Comparison of ENCODE assay signal across 1 cellular context in the genomic region with DNA sequence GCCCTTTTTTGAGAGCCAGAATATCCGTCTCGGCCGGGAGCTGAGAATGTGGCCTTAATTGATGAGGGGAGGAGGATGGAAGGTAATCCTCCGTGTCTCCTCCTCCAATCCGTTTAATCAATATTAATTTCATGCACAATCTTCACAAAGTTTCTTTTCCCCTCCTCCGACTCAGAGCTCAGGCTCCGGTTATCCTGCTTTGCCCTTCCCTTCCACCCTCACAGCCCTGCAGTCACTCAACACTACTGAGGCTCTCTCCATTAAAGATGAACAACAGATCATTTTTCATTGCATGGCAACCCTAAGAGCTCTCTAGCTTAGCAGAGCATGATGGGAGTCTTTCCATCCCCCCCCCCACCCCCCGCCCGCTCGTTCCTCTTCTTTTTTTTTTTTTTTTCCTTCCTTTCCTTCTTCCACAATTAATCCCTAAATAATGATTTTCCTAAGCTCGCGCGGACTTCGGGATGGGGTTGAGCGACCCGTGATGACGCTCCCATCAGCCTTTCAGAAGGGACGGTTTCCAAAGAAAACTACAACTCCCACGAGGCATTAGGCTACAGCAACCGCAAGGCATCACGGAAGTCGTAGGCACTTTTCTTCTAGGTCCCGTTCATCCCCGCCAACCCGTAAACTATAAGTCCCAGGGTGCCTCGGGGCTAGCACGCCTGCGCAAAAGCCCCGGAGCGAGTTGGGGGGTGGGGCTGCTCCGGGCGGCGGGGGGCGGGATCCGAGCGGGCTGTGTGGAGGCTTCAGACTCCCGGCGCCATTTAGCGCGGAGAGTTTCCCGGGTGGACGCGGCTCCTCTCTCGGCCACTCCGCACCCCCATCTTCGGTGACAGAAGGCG.
TF ChIP-seq lines count a peak whose summit lies in the region.

A gene (plus strand): TSS at position 752 of the 845 bp plus-strand sequence. CDS start 987 bp downstream, outside the sequence.

TF ChIP-seq in K562, 482 proteins besides CTCF, POLR2A, EP300 and RAD21 (continued from another document and continues in another):
- TF ChIP-seq NR1H2 (CRISPR knock-in tag; IDR thresholded peaks at IDR 0.05), result no peak
- TF ChIP-seq, protein P1, sequence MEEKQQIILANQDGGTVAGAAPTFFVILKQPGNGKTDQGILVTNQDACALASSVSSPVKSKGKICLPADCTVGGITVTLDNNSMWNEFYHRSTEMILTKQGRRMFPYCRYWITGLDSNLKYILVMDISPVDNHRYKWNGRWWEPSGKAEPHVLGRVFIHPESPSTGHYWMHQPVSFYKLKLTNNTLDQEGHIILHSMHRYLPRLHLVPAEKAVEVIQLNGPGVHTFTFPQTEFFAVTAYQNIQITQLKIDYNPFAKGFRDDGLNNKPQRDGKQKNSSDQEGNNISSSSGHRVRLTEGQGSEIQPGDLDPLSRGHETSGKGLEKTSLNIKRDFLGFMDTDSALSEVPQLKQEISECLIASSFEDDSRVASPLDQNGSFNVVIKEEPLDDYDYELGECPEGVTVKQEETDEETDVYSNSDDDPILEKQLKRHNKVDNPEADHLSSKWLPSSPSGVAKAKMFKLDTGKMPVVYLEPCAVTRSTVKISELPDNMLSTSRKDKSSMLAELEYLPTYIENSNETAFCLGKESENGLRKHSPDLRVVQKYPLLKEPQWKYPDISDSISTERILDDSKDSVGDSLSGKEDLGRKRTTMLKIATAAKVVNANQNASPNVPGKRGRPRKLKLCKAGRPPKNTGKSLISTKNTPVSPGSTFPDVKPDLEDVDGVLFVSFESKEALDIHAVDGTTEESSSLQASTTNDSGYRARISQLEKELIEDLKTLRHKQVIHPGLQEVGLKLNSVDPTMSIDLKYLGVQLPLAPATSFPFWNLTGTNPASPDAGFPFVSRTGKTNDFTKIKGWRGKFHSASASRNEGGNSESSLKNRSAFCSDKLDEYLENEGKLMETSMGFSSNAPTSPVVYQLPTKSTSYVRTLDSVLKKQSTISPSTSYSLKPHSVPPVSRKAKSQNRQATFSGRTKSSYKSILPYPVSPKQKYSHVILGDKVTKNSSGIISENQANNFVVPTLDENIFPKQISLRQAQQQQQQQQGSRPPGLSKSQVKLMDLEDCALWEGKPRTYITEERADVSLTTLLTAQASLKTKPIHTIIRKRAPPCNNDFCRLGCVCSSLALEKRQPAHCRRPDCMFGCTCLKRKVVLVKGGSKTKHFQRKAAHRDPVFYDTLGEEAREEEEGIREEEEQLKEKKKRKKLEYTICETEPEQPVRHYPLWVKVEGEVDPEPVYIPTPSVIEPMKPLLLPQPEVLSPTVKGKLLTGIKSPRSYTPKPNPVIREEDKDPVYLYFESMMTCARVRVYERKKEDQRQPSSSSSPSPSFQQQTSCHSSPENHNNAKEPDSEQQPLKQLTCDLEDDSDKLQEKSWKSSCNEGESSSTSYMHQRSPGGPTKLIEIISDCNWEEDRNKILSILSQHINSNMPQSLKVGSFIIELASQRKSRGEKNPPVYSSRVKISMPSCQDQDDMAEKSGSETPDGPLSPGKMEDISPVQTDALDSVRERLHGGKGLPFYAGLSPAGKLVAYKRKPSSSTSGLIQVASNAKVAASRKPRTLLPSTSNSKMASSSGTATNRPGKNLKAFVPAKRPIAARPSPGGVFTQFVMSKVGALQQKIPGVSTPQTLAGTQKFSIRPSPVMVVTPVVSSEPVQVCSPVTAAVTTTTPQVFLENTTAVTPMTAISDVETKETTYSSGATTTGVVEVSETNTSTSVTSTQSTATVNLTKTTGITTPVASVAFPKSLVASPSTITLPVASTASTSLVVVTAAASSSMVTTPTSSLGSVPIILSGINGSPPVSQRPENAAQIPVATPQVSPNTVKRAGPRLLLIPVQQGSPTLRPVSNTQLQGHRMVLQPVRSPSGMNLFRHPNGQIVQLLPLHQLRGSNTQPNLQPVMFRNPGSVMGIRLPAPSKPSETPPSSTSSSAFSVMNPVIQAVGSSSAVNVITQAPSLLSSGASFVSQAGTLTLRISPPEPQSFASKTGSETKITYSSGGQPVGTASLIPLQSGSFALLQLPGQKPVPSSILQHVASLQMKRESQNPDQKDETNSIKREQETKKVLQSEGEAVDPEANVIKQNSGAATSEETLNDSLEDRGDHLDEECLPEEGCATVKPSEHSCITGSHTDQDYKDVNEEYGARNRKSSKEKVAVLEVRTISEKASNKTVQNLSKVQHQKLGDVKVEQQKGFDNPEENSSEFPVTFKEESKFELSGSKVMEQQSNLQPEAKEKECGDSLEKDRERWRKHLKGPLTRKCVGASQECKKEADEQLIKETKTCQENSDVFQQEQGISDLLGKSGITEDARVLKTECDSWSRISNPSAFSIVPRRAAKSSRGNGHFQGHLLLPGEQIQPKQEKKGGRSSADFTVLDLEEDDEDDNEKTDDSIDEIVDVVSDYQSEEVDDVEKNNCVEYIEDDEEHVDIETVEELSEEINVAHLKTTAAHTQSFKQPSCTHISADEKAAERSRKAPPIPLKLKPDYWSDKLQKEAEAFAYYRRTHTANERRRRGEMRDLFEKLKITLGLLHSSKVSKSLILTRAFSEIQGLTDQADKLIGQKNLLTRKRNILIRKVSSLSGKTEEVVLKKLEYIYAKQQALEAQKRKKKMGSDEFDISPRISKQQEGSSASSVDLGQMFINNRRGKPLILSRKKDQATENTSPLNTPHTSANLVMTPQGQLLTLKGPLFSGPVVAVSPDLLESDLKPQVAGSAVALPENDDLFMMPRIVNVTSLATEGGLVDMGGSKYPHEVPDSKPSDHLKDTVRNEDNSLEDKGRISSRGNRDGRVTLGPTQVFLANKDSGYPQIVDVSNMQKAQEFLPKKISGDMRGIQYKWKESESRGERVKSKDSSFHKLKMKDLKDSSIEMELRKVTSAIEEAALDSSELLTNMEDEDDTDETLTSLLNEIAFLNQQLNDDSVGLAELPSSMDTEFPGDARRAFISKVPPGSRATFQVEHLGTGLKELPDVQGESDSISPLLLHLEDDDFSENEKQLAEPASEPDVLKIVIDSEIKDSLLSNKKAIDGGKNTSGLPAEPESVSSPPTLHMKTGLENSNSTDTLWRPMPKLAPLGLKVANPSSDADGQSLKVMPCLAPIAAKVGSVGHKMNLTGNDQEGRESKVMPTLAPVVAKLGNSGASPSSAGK (IDR thresholded peaks at IDR 0.05), result no peak
- TF ChIP-seq DNMT1 (IDR thresholded peaks at IDR 0.05), result no peak
- TF ChIP-seq, protein P2, sequence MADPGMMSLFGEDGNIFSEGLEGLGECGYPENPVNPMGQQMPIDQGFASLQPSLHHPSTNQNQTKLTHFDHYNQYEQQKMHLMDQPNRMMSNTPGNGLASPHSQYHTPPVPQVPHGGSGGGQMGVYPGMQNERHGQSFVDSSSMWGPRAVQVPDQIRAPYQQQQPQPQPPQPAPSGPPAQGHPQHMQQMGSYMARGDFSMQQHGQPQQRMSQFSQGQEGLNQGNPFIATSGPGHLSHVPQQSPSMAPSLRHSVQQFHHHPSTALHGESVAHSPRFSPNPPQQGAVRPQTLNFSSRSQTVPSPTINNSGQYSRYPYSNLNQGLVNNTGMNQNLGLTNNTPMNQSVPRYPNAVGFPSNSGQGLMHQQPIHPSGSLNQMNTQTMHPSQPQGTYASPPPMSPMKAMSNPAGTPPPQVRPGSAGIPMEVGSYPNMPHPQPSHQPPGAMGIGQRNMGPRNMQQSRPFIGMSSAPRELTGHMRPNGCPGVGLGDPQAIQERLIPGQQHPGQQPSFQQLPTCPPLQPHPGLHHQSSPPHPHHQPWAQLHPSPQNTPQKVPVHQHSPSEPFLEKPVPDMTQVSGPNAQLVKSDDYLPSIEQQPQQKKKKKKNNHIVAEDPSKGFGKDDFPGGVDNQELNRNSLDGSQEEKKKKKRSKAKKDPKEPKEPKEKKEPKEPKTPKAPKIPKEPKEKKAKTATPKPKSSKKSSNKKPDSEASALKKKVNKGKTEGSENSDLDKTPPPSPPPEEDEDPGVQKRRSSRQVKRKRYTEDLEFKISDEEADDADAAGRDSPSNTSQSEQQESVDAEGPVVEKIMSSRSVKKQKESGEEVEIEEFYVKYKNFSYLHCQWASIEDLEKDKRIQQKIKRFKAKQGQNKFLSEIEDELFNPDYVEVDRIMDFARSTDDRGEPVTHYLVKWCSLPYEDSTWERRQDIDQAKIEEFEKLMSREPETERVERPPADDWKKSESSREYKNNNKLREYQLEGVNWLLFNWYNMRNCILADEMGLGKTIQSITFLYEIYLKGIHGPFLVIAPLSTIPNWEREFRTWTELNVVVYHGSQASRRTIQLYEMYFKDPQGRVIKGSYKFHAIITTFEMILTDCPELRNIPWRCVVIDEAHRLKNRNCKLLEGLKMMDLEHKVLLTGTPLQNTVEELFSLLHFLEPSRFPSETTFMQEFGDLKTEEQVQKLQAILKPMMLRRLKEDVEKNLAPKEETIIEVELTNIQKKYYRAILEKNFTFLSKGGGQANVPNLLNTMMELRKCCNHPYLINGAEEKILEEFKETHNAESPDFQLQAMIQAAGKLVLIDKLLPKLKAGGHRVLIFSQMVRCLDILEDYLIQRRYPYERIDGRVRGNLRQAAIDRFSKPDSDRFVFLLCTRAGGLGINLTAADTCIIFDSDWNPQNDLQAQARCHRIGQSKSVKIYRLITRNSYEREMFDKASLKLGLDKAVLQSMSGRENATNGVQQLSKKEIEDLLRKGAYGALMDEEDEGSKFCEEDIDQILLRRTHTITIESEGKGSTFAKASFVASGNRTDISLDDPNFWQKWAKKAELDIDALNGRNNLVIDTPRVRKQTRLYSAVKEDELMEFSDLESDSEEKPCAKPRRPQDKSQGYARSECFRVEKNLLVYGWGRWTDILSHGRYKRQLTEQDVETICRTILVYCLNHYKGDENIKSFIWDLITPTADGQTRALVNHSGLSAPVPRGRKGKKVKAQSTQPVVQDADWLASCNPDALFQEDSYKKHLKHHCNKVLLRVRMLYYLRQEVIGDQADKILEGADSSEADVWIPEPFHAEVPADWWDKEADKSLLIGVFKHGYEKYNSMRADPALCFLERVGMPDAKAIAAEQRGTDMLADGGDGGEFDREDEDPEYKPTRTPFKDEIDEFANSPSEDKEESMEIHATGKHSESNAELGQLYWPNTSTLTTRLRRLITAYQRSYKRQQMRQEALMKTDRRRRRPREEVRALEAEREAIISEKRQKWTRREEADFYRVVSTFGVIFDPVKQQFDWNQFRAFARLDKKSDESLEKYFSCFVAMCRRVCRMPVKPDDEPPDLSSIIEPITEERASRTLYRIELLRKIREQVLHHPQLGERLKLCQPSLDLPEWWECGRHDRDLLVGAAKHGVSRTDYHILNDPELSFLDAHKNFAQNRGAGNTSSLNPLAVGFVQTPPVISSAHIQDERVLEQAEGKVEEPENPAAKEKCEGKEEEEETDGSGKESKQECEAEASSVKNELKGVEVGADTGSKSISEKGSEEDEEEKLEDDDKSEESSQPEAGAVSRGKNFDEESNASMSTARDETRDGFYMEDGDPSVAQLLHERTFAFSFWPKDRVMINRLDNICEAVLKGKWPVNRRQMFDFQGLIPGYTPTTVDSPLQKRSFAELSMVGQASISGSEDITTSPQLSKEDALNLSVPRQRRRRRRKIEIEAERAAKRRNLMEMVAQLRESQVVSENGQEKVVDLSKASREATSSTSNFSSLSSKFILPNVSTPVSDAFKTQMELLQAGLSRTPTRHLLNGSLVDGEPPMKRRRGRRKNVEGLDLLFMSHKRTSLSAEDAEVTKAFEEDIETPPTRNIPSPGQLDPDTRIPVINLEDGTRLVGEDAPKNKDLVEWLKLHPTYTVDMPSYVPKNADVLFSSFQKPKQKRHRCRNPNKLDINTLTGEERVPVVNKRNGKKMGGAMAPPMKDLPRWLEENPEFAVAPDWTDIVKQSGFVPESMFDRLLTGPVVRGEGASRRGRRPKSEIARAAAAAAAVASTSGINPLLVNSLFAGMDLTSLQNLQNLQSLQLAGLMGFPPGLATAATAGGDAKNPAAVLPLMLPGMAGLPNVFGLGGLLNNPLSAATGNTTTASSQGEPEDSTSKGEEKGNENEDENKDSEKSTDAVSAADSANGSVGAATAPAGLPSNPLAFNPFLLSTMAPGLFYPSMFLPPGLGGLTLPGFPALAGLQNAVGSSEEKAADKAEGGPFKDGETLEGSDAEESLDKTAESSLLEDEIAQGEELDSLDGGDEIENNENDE (IDR thresholded peaks at IDR 0.05; ENCODE audit: low read depth, low read length), result no peak
- TF ChIP-seq POLR2H (tag; IDR thresholded peaks at IDR 0.05; ENCODE audit: low read depth), result peak; percentile 92
- TF ChIP-seq, protein P3, sequence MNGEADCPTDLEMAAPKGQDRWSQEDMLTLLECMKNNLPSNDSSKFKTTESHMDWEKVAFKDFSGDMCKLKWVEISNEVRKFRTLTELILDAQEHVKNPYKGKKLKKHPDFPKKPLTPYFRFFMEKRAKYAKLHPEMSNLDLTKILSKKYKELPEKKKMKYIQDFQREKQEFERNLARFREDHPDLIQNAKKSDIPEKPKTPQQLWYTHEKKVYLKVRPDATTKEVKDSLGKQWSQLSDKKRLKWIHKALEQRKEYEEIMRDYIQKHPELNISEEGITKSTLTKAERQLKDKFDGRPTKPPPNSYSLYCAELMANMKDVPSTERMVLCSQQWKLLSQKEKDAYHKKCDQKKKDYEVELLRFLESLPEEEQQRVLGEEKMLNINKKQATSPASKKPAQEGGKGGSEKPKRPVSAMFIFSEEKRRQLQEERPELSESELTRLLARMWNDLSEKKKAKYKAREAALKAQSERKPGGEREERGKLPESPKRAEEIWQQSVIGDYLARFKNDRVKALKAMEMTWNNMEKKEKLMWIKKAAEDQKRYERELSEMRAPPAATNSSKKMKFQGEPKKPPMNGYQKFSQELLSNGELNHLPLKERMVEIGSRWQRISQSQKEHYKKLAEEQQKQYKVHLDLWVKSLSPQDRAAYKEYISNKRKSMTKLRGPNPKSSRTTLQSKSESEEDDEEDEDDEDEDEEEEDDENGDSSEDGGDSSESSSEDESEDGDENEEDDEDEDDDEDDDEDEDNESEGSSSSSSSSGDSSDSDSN (IDR thresholded peaks at IDR 0.05; ENCODE audit: borderline replicate concordance in 1 of 2, low read depth in 2 of 2, low read length in 2 of 2), result no peak
- no peak for TF ChIP-seq KHSRP (IDR thresholded peaks at IDR 0.05)
- TF ChIP-seq, protein P4, sequence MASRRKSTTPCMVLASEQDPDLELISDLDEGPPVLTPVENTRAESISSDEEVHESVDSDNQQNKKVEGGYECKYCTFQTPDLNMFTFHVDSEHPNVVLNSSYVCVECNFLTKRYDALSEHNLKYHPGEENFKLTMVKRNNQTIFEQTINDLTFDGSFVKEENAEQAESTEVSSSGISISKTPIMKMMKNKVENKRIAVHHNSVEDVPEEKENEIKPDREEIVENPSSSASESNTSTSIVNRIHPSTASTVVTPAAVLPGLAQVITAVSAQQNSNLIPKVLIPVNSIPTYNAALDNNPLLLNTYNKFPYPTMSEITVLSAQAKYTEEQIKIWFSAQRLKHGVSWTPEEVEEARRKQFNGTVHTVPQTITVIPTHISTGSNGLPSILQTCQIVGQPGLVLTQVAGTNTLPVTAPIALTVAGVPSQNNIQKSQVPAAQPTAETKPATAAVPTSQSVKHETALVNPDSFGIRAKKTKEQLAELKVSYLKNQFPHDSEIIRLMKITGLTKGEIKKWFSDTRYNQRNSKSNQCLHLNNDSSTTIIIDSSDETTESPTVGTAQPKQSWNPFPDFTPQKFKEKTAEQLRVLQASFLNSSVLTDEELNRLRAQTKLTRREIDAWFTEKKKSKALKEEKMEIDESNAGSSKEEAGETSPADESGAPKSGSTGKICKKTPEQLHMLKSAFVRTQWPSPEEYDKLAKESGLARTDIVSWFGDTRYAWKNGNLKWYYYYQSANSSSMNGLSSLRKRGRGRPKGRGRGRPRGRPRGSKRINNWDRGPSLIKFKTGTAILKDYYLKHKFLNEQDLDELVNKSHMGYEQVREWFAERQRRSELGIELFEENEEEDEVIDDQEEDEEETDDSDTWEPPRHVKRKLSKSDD (conservative IDR thresholded peaks at IDR 0.05; ENCODE audit: low read length), result no peak
- TF ChIP-seq, protein P5, sequence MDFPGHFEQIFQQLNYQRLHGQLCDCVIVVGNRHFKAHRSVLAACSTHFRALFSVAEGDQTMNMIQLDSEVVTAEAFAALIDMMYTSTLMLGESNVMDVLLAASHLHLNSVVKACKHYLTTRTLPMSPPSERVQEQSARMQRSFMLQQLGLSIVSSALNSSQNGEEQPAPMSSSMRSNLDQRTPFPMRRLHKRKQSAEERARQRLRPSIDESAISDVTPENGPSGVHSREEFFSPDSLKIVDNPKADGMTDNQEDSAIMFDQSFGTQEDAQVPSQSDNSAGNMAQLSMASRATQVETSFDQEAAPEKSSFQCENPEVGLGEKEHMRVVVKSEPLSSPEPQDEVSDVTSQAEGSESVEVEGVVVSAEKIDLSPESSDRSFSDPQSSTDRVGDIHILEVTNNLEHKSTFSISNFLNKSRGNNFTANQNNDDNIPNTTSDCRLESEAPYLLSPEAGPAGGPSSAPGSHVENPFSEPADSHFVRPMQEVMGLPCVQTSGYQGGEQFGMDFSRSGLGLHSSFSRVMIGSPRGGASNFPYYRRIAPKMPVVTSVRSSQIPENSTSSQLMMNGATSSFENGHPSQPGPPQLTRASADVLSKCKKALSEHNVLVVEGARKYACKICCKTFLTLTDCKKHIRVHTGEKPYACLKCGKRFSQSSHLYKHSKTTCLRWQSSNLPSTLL (IDR thresholded peaks at IDR 0.05), result no peak
- no peak for TF ChIP-seq L3MBTL2 (IDR thresholded peaks at IDR 0.05)
